Comparison of ENCODE assay signal across 9 cellular contexts in the genomic region with DNA sequence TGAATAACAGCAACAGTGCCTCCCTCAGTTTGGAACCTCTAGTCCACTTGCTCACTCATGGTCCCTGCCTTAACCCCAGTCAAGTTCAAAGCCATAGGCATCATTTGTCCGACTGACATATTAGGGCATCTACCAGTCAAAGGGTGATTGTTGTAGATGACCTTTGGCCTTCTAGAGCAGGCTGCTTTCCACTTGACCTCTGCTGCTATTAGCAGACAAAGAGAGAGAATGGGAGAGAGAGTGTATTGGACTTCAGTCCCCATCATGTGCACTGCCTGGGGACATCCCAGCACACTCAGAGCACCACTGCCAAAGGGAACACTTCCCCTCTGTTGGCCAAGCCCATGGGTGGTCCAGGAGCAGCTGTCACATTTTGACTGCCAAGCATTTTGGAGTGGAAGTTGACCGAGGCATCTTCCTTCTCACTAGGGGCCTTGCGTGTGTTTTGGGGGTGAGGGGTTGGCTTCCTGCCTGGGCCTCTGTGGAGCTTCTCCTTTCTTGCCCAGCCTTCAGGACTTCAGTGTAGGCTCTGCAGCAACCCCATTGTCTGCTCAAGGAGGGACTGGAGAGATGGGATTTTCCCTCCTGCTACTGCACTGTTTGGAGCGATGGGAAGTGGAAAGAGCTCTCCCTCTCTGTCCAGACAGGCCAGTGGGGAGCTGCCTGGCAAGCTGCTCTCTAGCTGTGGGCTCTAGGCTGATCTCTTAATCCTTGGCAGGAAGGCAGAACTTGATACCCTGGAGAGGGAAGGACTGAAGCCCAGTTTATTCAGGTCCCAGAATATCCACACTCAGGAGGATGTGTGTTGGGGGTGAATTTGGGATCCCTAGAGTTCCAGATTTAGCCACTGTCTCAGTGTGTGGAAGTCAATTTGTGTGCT. TPM values are rescaled to one million over a fixed set of nuclear protein-coding genes. Genes with fewer than 3 reads are reported as not detected.
DNase-seq lines count a peak whose midpoint lies in the region; ATAC-seq and TF ChIP-seq lines count a peak whose summit lies in the region.
"Had no signal": no experiment of that assay in that cellular context is flagged by ENCODE, and none has a peak within 500 bp of the region (broad histone marks: within the 10 kb centered on the region; RNA-seq: fewer than 3 reads in every experiment).

No MANE protein-coding gene starts in this region.

- intact Hi-C loops in uterus (cut with DNase I; ENCODE audit: low total_unique reads) = no loop called here
- intact Hi-C loops in activated T-helper 2 cell treated with anti-CD3 and anti-CD28 coated beads, Interferon-gamma antibody, Interleukin-2, Interleukin-4, amounts not matched to agents 10 μg/mL and 5 μg/mL and 100 μg/mL, durations not matched to agents 14 hours and 24 hours and 36 hours (cut with micrococcal nuclease) = no loop called here

- no peak for ATAC-seq in activated CD8-positive, alpha-beta memory T cell treated with anti-CD3 and anti-CD28 coated beads, Interleukin-2, amount 10 ng/mL, durations not matched to agents 7 days and 5 days

- H2AFZ ChIP-seq in hepatocyte = no peak overlapping the region

- TF ChIP-seq CTCF in uterus (IDR thresholded peaks at IDR 0.05) = no peak
- no peak for TF ChIP-seq CTCF in hepatocyte (IDR thresholded peaks at IDR 0.05; ENCODE audit: poor library complexity)

- peaks cover 53% of the 10 kb centered on the region for H3K4me1 Mint-ChIP-seq in activated CD8-positive, alpha-beta memory T cell treated with anti-CD3 and anti-CD28 coated beads, Interleukin-2, amount 10 ng/mL, durations not matched to agents 7 days and 5 days
- peaks cover 16% of the 10 kb centered on the region for H3K4me1 Mint-ChIP-seq in activated T-helper 2 cell treated with anti-CD3 and anti-CD28 coated beads, Interferon-gamma antibody, Interleukin-2, Interleukin-4, amounts not matched to agents 10 μg/mL and 5 μg/mL and 100 μg/mL, durations not matched to agents 14 hours and 24 hours and 36 hours (ENCODE audit: low read depth)

- H3K36me3 Mint-ChIP-seq in activated CD8-positive, alpha-beta memory T cell treated with anti-CD3 and anti-CD28 coated beads, Interleukin-2, amount 10 ng/mL, durations not matched to agents 7 days and 5 days = no peaks in the 10 kb centered on the region
- H3K36me3 Mint-ChIP-seq in activated T-helper 2 cell treated with anti-CD3 and anti-CD28 coated beads, Interferon-gamma antibody, Interleukin-2, Interleukin-4, amounts not matched to agents 10 μg/mL and 5 μg/mL and 100 μg/mL, durations not matched to agents 14 hours and 24 hours and 36 hours (ENCODE audit: low read depth) = no peaks in the 10 kb centered on the region

- H3K9me2 ChIP-seq in hepatocyte (replicated peaks; ENCODE audit: insufficient read depth) = no peaks in the 10 kb centered on the region

- no peak overlapping the region for H3K4me3 Mint-ChIP-seq in activated CD8-positive, alpha-beta memory T cell treated with anti-CD3 and anti-CD28 coated beads, Interleukin-2, amount 10 ng/mL, durations not matched to agents 7 days and 5 days
- no peak overlapping the region for H3K4me3 Mint-ChIP-seq in activated T-helper 2 cell treated with anti-CD3 and anti-CD28 coated beads, Interferon-gamma antibody, Interleukin-2, Interleukin-4, amounts not matched to agents 10 μg/mL and 5 μg/mL and 100 μg/mL, durations not matched to agents 14 hours and 24 hours and 36 hours (ENCODE audit: low read depth)

- TF ChIP-seq POLR2A in uterus (IDR thresholded peaks at IDR 0.05) = no peak

- H3K36me3 ChIP-seq in uterus = no peaks in the 10 kb centered on the region
- H3K36me3 ChIP-seq in hepatocyte (replicated peaks; ENCODE audit: insufficient read depth, low read depth) = no peaks in the 10 kb centered on the region

- no peak overlapping the region for H3K27ac Mint-ChIP-seq in activated CD8-positive, alpha-beta memory T cell treated with anti-CD3 and anti-CD28 coated beads, Interleukin-2, amount 10 ng/mL, durations not matched to agents 7 days and 5 days
- H3K27ac Mint-ChIP-seq in activated T-helper 2 cell treated with anti-CD3 and anti-CD28 coated beads, Interferon-gamma antibody, Interleukin-2, Interleukin-4, amounts not matched to agents 10 μg/mL and 5 μg/mL and 100 μg/mL, durations not matched to agents 14 hours and 24 hours and 36 hours = no peak overlapping the region

- no peaks in the 10 kb centered on the region for H3K9me3 Mint-ChIP-seq in activated CD8-positive, alpha-beta memory T cell treated with anti-CD3 and anti-CD28 coated beads, Interleukin-2, amount 10 ng/mL, durations not matched to agents 7 days and 5 days (ENCODE audit: low read depth)
- H3K9me3 Mint-ChIP-seq in activated T-helper 2 cell treated with anti-CD3 and anti-CD28 coated beads, Interferon-gamma antibody, Interleukin-2, Interleukin-4, amounts not matched to agents 10 μg/mL and 5 μg/mL and 100 μg/mL, durations not matched to agents 14 hours and 24 hours and 36 hours = no peaks in the 10 kb centered on the region

- H3K4me3 ChIP-seq in uterus = no peak overlapping the region
- H3K4me3 ChIP-seq in hepatocyte = no peak overlapping the region

- no peaks in the 10 kb centered on the region for H3K27me3 Mint-ChIP-seq in activated CD8-positive, alpha-beta memory T cell treated with anti-CD3 and anti-CD28 coated beads, Interleukin-2, amount 10 ng/mL, durations not matched to agents 7 days and 5 days
- no peaks in the 10 kb centered on the region for H3K27me3 Mint-ChIP-seq in activated T-helper 2 cell treated with anti-CD3 and anti-CD28 coated beads, Interferon-gamma antibody, Interleukin-2, Interleukin-4, amounts not matched to agents 10 μg/mL and 5 μg/mL and 100 μg/mL, durations not matched to agents 14 hours and 24 hours and 36 hours (ENCODE audit: low read depth)

- no peak overlapping the region for H3K4me2 ChIP-seq in hepatocyte

- DNase-seq in activated CD8-positive, alpha-beta memory T cell treated with anti-CD3 and anti-CD28 coated beads, Interleukin-2, amount 10 ng/mL, durations not matched to agents 7 days and 5 days = peak; percentile 27
- DNase-seq in activated CD8-positive, alpha-beta memory T cell treated with anti-CD3 and anti-CD28 coated beads, Interleukin-2, amount 50 U/mL, for 4 hours = no peak
- DNase-seq in mucosa of gallbladder (ENCODE audit: low spot score) (peak; percentile 40), uterus (no peak), hepatocyte (ENCODE audit: low spot score) (no peak), HK-2 (ENCODE audit: unreplicated experiment) (no peak)
- no peak for DNase-seq in activated T-helper 2 cell treated with anti-CD3 and anti-CD28 coated beads, Interferon-gamma antibody, Interleukin-2, Interleukin-4, amounts not matched to agents 10 μg/mL and 5 μg/mL and 100 μg/mL, durations not matched to agents 14 hours and 24 hours and 36 hours (ENCODE audit: low spot score)

- no peaks in the 10 kb centered on the region for H3K9me3 ChIP-seq in uterus
- H3K9me3 ChIP-seq in hepatocyte (ENCODE audit: low read depth) = no peaks in the 10 kb centered on the region

- H3K4me1 ChIP-seq in uterus = peaks cover 5 to 6% of the 10 kb centered on the region in 2 donors
- no peaks in the 10 kb centered on the region for H3K4me1 ChIP-seq in hepatocyte (ENCODE audit: insufficient read depth)

- no peaks in the 10 kb centered on the region for H3K27me3 ChIP-seq in uterus
- no peaks in the 10 kb centered on the region for H3K27me3 ChIP-seq in hepatocyte

- H3K27ac ChIP-seq in cingulate gyrus (ENCODE audit: low read depth, low read length) = peak overlapping the region; percentile 25
- H3K27ac ChIP-seq in uterus = peak overlapping the region; percentile 21 to 43
- no peak overlapping the region for H3K27ac ChIP-seq in hepatocyte
- H3K27ac ChIP-seq: VCaP had no signal

- peaks cover 55% of the 10 kb centered on the region for H4K20me1 ChIP-seq in hepatocyte (ENCODE audit: insufficient read depth, poor library complexity, severe bottlenecking)

- peaks cover 50% of the 10 kb centered on the region for H3K79me2 ChIP-seq in hepatocyte

- WGBS in hepatocyte (ENCODE audit: low lambda C conversion rate, missing lambda C conversion rate) = 83% methylated on average over 4 of the region's 4 CpGs

- CTCF ChIA-PET in activated CD8-positive, alpha-beta memory T cell treated with anti-CD3 and anti-CD28 coated beads, Interleukin-2, amount 10 ng/mL, durations not matched to agents 7 days and 5 days (lab: Charles Lee) = interaction anchor here (1.2 to 3.5 kb wide), 3 partner anchors 8 to 17 kb away, joined by 3 to 19 read pairs (median 3); no protein-coding TSS in a partner anchor

RNA-seq across cellular contexts. Expression of a gene that starts 5.1 kb away (rescaled TPM):
- 1 to 10 TPM; 6.0 to 8.2 TPM for total RNA-seq in activated CD8-positive, alpha-beta memory T cell treated with anti-CD3 and anti-CD28 coated beads, Interleukin-2, amount 10 ng/mL, durations not matched to agents 7 days and 5 days
- total RNA-seq in mucosa of gallbladder (8.3 TPM), uterus (1 to 10 TPM in 2 of 4 donors, not detected in 2; 4.6 to 5.3 TPM), hepatocyte (3.7 and 4.4 TPM in 2 replicates)
- polyA plus RNA-seq in hepatocyte = 4.7 and 6.7 TPM in 2 replicates
- total RNA-seq in activated T-helper 2 cell treated with anti-CD3 and anti-CD28 coated beads, Interferon-gamma antibody, Interleukin-2, Interleukin-4, amounts not matched to agents 10 μg/mL and 5 μg/mL and 100 μg/mL, durations not matched to agents 14 hours and 24 hours and 36 hours = 4.9 and 6.2 TPM in 2 replicates

RNA-seq across cellular contexts. Expression of a gene that starts 5.2 kb away (rescaled TPM):
- 10 to 100 TPM; 11.4 to 14.5 TPM for total RNA-seq in activated CD8-positive, alpha-beta memory T cell treated with anti-CD3 and anti-CD28 coated beads, Interleukin-2, amount 10 ng/mL, durations not matched to agents 7 days and 5 days
- total RNA-seq in mucosa of gallbladder (60.9 TPM), uterus (100 to 1,000 TPM in 2 of 4 donors, 10 to 100 TPM in 2; 62.0 to 221 (median 100.0) TPM), hepatocyte (69.9 and 75.2 TPM in 2 replicates)
- polyA plus RNA-seq in hepatocyte = 46.7 and 52.0 TPM in 2 replicates
- total RNA-seq in activated T-helper 2 cell treated with anti-CD3 and anti-CD28 coated beads, Interferon-gamma antibody, Interleukin-2, Interleukin-4, amounts not matched to agents 10 μg/mL and 5 μg/mL and 100 μg/mL, durations not matched to agents 14 hours and 24 hours and 36 hours = 19.8 and 20.8 TPM in 2 replicates

Comparison
In these comparisons a context has a peak if more than half of its experiments do, and no peak if none do; other contexts are left out.
1. DNase-seq: peak in activated CD8-positive, alpha-beta memory T cell treated with anti-CD3 and anti-CD28 coated beads, Interleukin-2, amount 10 ng/mL, durations not matched to agents 7 days and 5 days (single experiment) and mucosa of gallbladder (single experiment); none in activated CD8-positive, alpha-beta memory T cell treated with anti-CD3 and anti-CD28 coated beads, Interleukin-2, amount 50 U/mL, for 4 hours (single experiment), uterus (0 of 2), hepatocyte (single experiment), activated T-helper 2 cell treated with anti-CD3 and anti-CD28 coated beads, Interferon-gamma antibody, Interleukin-2, Interleukin-4, amounts not matched to agents 10 μg/mL and 5 μg/mL and 100 μg/mL, durations not matched to agents 14 hours and 24 hours and 36 hours (single experiment) and HK-2 (single experiment).